ENCODE assay signal across 1 cellular context in genomic region chr10:68784476-68784875, GRCh38.
TF ChIP-seq lines count a peak whose summit lies in the region.

No MANE protein-coding gene starts in this region.

TF ChIP-seq in GM23338, 12 proteins besides CTCF, POLR2A, EP300 and RAD21 (continued from another document):
- TF ChIP-seq ZNF462 (CRISPR knock-in tag; IDR thresholded peaks at IDR 0.05) (no peak), REST (IDR thresholded peaks at IDR 0.05; ENCODE audit: unreplicated experiment) (no peak), ETS1 (IDR thresholded peaks at IDR 0.05) (no peak), EZH2phosphoT487 (IDR thresholded peaks at IDR 0.05; ENCODE audit: unreplicated experiment) (no peak), NANOG (IDR thresholded peaks at IDR 0.05; ENCODE audit: borderline replicate concordance) (no peak), JUNB (IDR thresholded peaks at IDR 0.05; ENCODE audit: unreplicated experiment) (no peak), CREB1 (CRISPR knock-in tag; IDR thresholded peaks at IDR 0.05; ENCODE audit: low read depth) (no peak), STAT1 (IDR thresholded peaks at IDR 0.05; ENCODE audit: unreplicated experiment) (no peak)
TF ChIP-seq in GM23338: peak in this region for 0.
